Comparison of ENCODE assay signal across 8 cellular contexts in genomic region chr7:43906327-43907010, GRCh38. TPM values are rescaled to one million over a fixed set of nuclear protein-coding genes. Genes with fewer than 3 reads are reported as not detected.
DNase-seq lines count a peak whose midpoint lies in the region; ATAC-seq and TF ChIP-seq lines count a peak whose summit lies in the region.

TSS of gene URGCP (minus strand) at chr7:43906596. CDS start at chr7:43906575, 21 bp downstream.

- peak within 1 kb of the TSS; percentile 94 for H3K9ac ChIP-seq in GM23248

- no peak for TF ChIP-seq CTCF in chondrocyte (IDR thresholded peaks at IDR 0.05)

- H3K4me1 ChIP-seq in GM23248 (ENCODE audit: insufficient read depth) = peaks cover 20% of the 10 kb centered on the region

- H3K4me2 ChIP-seq in GM23248 (ENCODE audit: unreplicated experiment) = peak within 1 kb of the TSS; percentile 85

- H3K27me3 Mint-ChIP-seq in chondrocyte (ENCODE audit: low read depth) = no peaks in the 10 kb centered on the region

- WGBS in GM23248 (ENCODE audit: low coverage in 1 of 2, low lambda C conversion rate in 2 of 2, missing lambda C conversion rate in 2 of 2), 2 experiments = 1 to 4% methylated on average over 32 to 48 of the region's 74 CpGs

- H3K79me2 ChIP-seq in GM23248 (ENCODE audit: insufficient read depth) = peaks cover 53% of the 10 kb centered on the region

- TF ChIP-seq POLR2A in GM10847 (IDR thresholded peaks at IDR 0.05; ENCODE audit: extremely low read depth, insufficient read length) = peak; percentile 66

- H4K20me1 ChIP-seq in GM23248 (ENCODE audit: insufficient read depth) = no peaks in the 10 kb centered on the region

- H3K27ac ChIP-seq in GM23248 = peak within 1 kb of the TSS; percentile 85

- H3K9me3 ChIP-seq in GM23248 (ENCODE audit: low read depth) (no peaks in the 10 kb centered on the region), MG63 (no peaks in the 10 kb centered on the region)

- H3K27me3 ChIP-seq in GM23248 (replicated peaks; ENCODE audit: insufficient read depth) (no peaks in the 10 kb centered on the region), MG63 (no peaks in the 10 kb centered on the region)

- peak within 1 kb of the TSS; percentile 90 for H2AFZ ChIP-seq in GM23248

- DNase-seq in GM23248 = peak; percentile 83
- DNase-seq in MG63 = peak; percentile 56
- DNase-seq in chondrocyte (ENCODE audit: low spot score) = no peak
- peak; percentile 17 for DNase-seq in kidney glomerular epithelial cell (lab: John Stamatoyannopoulos, UW)
- DNase-seq in stimulated activated CD4-positive, alpha-beta T cell treated with anti-CD3 and anti-CD28 coated beads, Interleukin-1b, Interleukin-23, amount 100 ng/mL, for 24 hours (ENCODE audit: low read depth in 4 of 4, low spot score in 1 of 4) = peak; percentile 21 to 33 (median 26)

- H3K4me3 ChIP-seq in GM23248 (peak within 1 kb of the TSS; percentile 79), MG63 (peak within 1 kb of the TSS; percentile 63)

- ATAC-seq in activated CD4-positive, CD25-positive, alpha-beta regulatory T cell treated with anti-CD3 and anti-CD28 coated beads, Interleukin-2, amount 50 U/mL, for 24 hours = peak; percentile 79 to 80
- no peak for ATAC-seq in HG03039 (IDR thresholded peaks at IDR 0.05; ENCODE audit: unreplicated experiment)

- H3F3A ChIP-seq in GM23248 (ENCODE audit: insufficient read depth) = peaks cover 17% of the 10 kb centered on the region

- H3K9me3 Mint-ChIP-seq in chondrocyte (ENCODE audit: low read depth) = no peaks in the 10 kb centered on the region

- H3K4me3 Mint-ChIP-seq in chondrocyte (ENCODE audit: unreplicated experiment) = peak within 1 kb of the TSS; percentile 93

- no peaks in the 10 kb centered on the region for H3K36me3 ChIP-seq in GM23248 (ENCODE audit: low read depth)
- peaks cover 23% of the 10 kb centered on the region for H3K36me3 ChIP-seq in MG63

- H3K9me2 ChIP-seq in GM23248 (ENCODE audit: insufficient read depth) = no peaks in the 10 kb centered on the region

- peak within 1 kb of the TSS; percentile 98 for H3K27ac Mint-ChIP-seq in chondrocyte (ENCODE audit: unreplicated experiment)

- peaks cover 3% of the 10 kb centered on the region for H3K36me3 Mint-ChIP-seq in chondrocyte (ENCODE audit: low read depth)

- H3K4me1 Mint-ChIP-seq in chondrocyte (ENCODE audit: low read depth) = peaks cover 25% of the 10 kb centered on the region

- in situ Hi-C loops in GM23248 (cut with MboI) = no loop called here

RNA-seq across cellular contexts. Expression of gene URGCP, which starts in this region (rescaled TPM):
- 29.6 and 36.8 TPM in 2 replicates for total RNA-seq in GM23248 (2014; rRNA removed; shearing (Covaris generic))
- polyA plus RNA-seq in GM23248 (2016; fragmentation: Nextera tagmentation; extraction: Ambion mirVana) = 25.9 and 26.5 TPM in 2 replicates
- total RNA-seq in MG63 (2014; rRNA removed; shearing (Covaris generic); ENCODE audit: low replicate concordance) = 38.3 and 41.8 TPM in 2 replicates
- 24.4 to 31.3 TPM (median 25.4 TPM) in 3 replicates for total RNA-seq in chondrocyte
